1 cellular context compared by ENCODE assay signal in genomic region chr6:106979435-106979884, GRCh38.
TF ChIP-seq lines count a peak whose summit lies in the region.

No MANE protein-coding gene starts in this region.

TF ChIP-seq in HepG2, 621 proteins besides CTCF, POLR2A, EP300 and RAD21 (continued from another document):
- TF ChIP-seq FOXO1 (CRISPR knock-in tag; IDR thresholded peaks at IDR 0.05) (peak; percentile 60; the same call in 1 of the 2 replicates), MED1 (CRISPR knock-in tag; IDR thresholded peaks at IDR 0.05) (peak; percentile 26; the same call in 1 of the 2 replicates), SAP130 (CRISPR knock-in tag; IDR thresholded peaks at IDR 0.05; ENCODE audit: low read depth) (peak; percentile 36; the same call in 1 of the 2 replicates), XRCC5 (optimal IDR thresholded peaks at IDR 0.05; ENCODE audit: low read length) (peak; percentile 55), ELF3 (CRISPR knock-in tag; IDR thresholded peaks at IDR 0.05) (no peak), FOSL2 (CRISPR knock-in tag; IDR thresholded peaks at IDR 0.05) (peak; percentile 37; the same call in 1 of the 2 replicates), ZSCAN9 (CRISPR knock-in tag; IDR thresholded peaks at IDR 0.05; ENCODE audit: borderline replicate concordance) (0 out of 2 replicates have a peak, but pooled peaks have one; percentile 46), MIXL1 (CRISPR knock-in tag; IDR thresholded peaks at IDR 0.05) (peak; percentile 68; the same call in 1 of the 2 replicates), MTA1 (CRISPR knock-in tag; IDR thresholded peaks at IDR 0.05; ENCODE audit: borderline replicate concordance) (no peak), IKZF5 (CRISPR knock-in tag; IDR thresholded peaks at IDR 0.05) (no peak), KLF16 (CRISPR knock-in tag; IDR thresholded peaks at IDR 0.05) (0 out of 4 replicates have a peak, but pooled peaks of 1 of the 2 experiments have one; percentile 35), SMC3 (IDR thresholded peaks at IDR 0.05; ENCODE audit: low read length) (peak; percentile 84), NFKB2 (CRISPR knock-in tag; IDR thresholded peaks at IDR 0.05; ENCODE audit: borderline replicate concordance) (peak; percentile 40; the same call in 1 of the 2 replicates), HOXA9 (CRISPR knock-in tag; IDR thresholded peaks at IDR 0.05; ENCODE audit: borderline replicate concordance) (no peak), TIGD3 (CRISPR knock-in tag; IDR thresholded peaks at IDR 0.05; ENCODE audit: borderline replicate concordance) (no peak), CENPBD1 (CRISPR knock-in tag; IDR thresholded peaks at IDR 0.05; ENCODE audit: borderline replicate concordance, low read depth) (no peak), ZNF232 (CRISPR knock-in tag; IDR thresholded peaks at IDR 0.05; ENCODE audit: borderline replicate concordance) (no peak), ZNF574 (CRISPR knock-in tag; IDR thresholded peaks at IDR 0.05) (0 out of 2 replicates have a peak, but pooled peaks have one; percentile 38), YEATS2 (CRISPR knock-in tag; IDR thresholded peaks at IDR 0.05; ENCODE audit: borderline replicate concordance) (no peak), ZNF552 (CRISPR knock-in tag; IDR thresholded peaks at IDR 0.05; ENCODE audit: borderline replicate concordance) (no peak), JUN (CRISPR knock-in tag; IDR thresholded peaks at IDR 0.05) (0 out of 2 replicates have a peak, but pooled peaks have one; percentile 36), DRAP1 (CRISPR knock-in tag; IDR thresholded peaks at IDR 0.05) (0 out of 2 replicates have a peak, but pooled peaks have one; percentile 37), RELA (CRISPR knock-in tag; IDR thresholded peaks at IDR 0.05) (no peak), GZF1 (CRISPR knock-in tag; IDR thresholded peaks at IDR 0.05) (no peak), ZNF331 (CRISPR knock-in tag; IDR thresholded peaks at IDR 0.05) (0 out of 2 replicates have a peak, but pooled peaks have one; percentile 39), PAX8 (CRISPR knock-in tag; IDR thresholded peaks at IDR 0.05; ENCODE audit: borderline replicate concordance) (no peak), ZNF792 (CRISPR knock-in tag; IDR thresholded peaks at IDR 0.05) (0 out of 2 replicates have a peak, but pooled peaks have one; percentile 25), ZNF264 (CRISPR knock-in tag; IDR thresholded peaks at IDR 0.05) (no peak)
- TF ChIP-seq, protein P1, sequence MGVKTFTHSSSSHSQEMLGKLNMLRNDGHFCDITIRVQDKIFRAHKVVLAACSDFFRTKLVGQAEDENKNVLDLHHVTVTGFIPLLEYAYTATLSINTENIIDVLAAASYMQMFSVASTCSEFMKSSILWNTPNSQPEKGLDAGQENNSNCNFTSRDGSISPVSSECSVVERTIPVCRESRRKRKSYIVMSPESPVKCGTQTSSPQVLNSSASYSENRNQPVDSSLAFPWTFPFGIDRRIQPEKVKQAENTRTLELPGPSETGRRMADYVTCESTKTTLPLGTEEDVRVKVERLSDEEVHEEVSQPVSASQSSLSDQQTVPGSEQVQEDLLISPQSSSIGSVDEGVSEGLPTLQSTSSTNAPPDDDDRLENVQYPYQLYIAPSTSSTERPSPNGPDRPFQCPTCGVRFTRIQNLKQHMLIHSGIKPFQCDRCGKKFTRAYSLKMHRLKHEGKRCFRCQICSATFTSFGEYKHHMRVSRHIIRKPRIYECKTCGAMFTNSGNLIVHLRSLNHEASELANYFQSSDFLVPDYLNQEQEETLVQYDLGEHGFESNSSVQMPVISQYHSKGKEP (CRISPR knock-in tag; IDR thresholded peaks at IDR 0.05), result no peak
- TF ChIP-seq, protein P2, sequence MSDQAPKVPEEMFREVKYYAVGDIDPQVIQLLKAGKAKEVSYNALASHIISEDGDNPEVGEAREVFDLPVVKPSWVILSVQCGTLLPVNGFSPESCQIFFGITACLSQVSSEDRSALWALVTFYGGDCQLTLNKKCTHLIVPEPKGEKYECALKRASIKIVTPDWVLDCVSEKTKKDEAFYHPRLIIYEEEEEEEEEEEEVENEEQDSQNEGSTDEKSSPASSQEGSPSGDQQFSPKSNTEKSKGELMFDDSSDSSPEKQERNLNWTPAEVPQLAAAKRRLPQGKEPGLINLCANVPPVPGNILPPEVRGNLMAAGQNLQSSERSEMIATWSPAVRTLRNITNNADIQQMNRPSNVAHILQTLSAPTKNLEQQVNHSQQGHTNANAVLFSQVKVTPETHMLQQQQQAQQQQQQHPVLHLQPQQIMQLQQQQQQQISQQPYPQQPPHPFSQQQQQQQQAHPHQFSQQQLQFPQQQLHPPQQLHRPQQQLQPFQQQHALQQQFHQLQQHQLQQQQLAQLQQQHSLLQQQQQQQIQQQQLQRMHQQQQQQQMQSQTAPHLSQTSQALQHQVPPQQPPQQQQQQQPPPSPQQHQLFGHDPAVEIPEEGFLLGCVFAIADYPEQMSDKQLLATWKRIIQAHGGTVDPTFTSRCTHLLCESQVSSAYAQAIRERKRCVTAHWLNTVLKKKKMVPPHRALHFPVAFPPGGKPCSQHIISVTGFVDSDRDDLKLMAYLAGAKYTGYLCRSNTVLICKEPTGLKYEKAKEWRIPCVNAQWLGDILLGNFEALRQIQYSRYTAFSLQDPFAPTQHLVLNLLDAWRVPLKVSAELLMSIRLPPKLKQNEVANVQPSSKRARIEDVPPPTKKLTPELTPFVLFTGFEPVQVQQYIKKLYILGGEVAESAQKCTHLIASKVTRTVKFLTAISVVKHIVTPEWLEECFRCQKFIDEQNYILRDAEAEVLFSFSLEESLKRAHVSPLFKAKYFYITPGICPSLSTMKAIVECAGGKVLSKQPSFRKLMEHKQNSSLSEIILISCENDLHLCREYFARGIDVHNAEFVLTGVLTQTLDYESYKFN (CRISPR knock-in tag; conservative IDR thresholded peaks at IDR 0.05), result 0 out of 2 replicates have a peak, but pooled peaks have one; percentile 12
- TF ChIP-seq, protein P3, sequence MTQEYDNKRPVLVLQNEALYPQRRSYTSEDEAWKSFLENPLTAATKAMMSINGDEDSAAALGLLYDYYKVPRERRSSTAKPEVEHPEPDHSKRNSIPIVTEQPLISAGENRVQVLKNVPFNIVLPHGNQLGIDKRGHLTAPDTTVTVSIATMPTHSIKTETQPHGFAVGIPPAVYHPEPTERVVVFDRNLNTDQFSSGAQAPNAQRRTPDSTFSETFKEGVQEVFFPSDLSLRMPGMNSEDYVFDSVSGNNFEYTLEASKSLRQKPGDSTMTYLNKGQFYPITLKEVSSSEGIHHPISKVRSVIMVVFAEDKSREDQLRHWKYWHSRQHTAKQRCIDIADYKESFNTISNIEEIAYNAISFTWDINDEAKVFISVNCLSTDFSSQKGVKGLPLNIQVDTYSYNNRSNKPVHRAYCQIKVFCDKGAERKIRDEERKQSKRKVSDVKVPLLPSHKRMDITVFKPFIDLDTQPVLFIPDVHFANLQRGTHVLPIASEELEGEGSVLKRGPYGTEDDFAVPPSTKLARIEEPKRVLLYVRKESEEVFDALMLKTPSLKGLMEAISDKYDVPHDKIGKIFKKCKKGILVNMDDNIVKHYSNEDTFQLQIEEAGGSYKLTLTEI (CRISPR knock-in tag; conservative IDR thresholded peaks at IDR 0.05), result no peak
- TF ChIP-seq, protein P4, sequence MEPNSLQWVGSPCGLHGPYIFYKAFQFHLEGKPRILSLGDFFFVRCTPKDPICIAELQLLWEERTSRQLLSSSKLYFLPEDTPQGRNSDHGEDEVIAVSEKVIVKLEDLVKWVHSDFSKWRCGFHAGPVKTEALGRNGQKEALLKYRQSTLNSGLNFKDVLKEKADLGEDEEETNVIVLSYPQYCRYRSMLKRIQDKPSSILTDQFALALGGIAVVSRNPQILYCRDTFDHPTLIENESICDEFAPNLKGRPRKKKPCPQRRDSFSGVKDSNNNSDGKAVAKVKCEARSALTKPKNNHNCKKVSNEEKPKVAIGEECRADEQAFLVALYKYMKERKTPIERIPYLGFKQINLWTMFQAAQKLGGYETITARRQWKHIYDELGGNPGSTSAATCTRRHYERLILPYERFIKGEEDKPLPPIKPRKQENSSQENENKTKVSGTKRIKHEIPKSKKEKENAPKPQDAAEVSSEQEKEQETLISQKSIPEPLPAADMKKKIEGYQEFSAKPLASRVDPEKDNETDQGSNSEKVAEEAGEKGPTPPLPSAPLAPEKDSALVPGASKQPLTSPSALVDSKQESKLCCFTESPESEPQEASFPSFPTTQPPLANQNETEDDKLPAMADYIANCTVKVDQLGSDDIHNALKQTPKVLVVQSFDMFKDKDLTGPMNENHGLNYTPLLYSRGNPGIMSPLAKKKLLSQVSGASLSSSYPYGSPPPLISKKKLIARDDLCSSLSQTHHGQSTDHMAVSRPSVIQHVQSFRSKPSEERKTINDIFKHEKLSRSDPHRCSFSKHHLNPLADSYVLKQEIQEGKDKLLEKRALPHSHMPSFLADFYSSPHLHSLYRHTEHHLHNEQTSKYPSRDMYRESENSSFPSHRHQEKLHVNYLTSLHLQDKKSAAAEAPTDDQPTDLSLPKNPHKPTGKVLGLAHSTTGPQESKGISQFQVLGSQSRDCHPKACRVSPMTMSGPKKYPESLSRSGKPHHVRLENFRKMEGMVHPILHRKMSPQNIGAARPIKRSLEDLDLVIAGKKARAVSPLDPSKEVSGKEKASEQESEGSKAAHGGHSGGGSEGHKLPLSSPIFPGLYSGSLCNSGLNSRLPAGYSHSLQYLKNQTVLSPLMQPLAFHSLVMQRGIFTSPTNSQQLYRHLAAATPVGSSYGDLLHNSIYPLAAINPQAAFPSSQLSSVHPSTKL (CRISPR knock-in tag; IDR thresholded peaks at IDR 0.05), result peak; percentile 54
- TF ChIP-seq, protein P5, sequence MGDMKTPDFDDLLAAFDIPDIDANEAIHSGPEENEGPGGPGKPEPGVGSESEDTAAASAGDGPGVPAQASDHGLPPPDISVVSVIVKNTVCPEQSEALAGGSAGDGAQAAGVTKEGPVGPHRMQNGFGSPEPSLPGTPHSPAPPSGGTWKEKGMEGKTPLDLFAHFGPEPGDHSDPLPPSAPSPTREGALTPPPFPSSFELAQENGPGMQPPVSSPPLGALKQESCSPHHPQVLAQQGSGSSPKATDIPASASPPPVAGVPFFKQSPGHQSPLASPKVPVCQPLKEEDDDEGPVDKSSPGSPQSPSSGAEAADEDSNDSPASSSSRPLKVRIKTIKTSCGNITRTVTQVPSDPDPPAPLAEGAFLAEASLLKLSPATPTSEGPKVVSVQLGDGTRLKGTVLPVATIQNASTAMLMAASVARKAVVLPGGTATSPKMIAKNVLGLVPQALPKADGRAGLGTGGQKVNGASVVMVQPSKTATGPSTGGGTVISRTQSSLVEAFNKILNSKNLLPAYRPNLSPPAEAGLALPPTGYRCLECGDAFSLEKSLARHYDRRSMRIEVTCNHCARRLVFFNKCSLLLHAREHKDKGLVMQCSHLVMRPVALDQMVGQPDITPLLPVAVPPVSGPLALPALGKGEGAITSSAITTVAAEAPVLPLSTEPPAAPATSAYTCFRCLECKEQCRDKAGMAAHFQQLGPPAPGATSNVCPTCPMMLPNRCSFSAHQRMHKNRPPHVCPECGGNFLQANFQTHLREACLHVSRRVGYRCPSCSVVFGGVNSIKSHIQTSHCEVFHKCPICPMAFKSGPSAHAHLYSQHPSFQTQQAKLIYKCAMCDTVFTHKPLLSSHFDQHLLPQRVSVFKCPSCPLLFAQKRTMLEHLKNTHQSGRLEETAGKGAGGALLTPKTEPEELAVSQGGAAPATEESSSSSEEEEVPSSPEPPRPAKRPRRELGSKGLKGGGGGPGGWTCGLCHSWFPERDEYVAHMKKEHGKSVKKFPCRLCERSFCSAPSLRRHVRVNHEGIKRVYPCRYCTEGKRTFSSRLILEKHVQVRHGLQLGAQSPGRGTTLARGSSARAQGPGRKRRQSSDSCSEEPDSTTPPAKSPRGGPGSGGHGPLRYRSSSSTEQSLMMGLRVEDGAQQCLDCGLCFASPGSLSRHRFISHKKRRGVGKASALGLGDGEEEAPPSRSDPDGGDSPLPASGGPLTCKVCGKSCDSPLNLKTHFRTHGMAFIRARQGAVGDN (CRISPR knock-in tag; IDR thresholded peaks at IDR 0.05), result peak; percentile 22; the same call in 1 of the 2 replicates
